Comparison of ENCODE assay signal across 9 cellular contexts in genomic region chr2:112690853-112691390, GRCh38. TPM values are rescaled to one million over a fixed set of nuclear protein-coding genes. Genes with fewer than 3 reads are reported as not detected.
DNase-seq lines count a peak whose midpoint lies in the region; TF ChIP-seq lines count a peak whose summit lies in the region.
"Had no signal": no experiment of that assay in that cellular context is flagged by ENCODE, and none has a peak within 500 bp of the region (broad histone marks: within the 10 kb centered on the region; RNA-seq: fewer than 3 reads in every experiment).

No MANE protein-coding gene starts in this region.

- no peak overlapping the region for H3K9ac ChIP-seq in SK-N-SH
- H3K9ac ChIP-seq: BLaER1 had no signal

- no peak overlapping the region for H3K4me3 Mint-ChIP-seq in activated naive CD4-positive, alpha-beta T cell treated with anti-CD3 and anti-CD28 coated beads, Interleukin-2, amount 10 ng/mL, durations not matched to agents 7 days and 5 days

- H3K36me3 Mint-ChIP-seq in activated naive CD4-positive, alpha-beta T cell treated with anti-CD3 and anti-CD28 coated beads, Interleukin-2, amount 10 ng/mL, durations not matched to agents 7 days and 5 days, result no peaks in the 10 kb centered on the region

- peaks cover 23% of the 10 kb centered on the region for H3K27me3 Mint-ChIP-seq in activated naive CD4-positive, alpha-beta T cell treated with anti-CD3 and anti-CD28 coated beads, Interleukin-2, amount 10 ng/mL, durations not matched to agents 7 days and 5 days

- no peak overlapping the region for H3K27ac Mint-ChIP-seq in activated naive CD4-positive, alpha-beta T cell treated with anti-CD3 and anti-CD28 coated beads, Interleukin-2, amount 10 ng/mL, durations not matched to agents 7 days and 5 days

- peak; percentile 4 for DNase-seq in NCI-H1092 treated with DMSO at 0.1 percent for 48 hours (lab: John Stamatoyannopoulos, UW)
- DNase-seq in NCI-H1092 (lab: John Stamatoyannopoulos, UW), result no peak
- peak; percentile 24 for DNase-seq in HK-2 (ENCODE audit: unreplicated experiment)
- DNase-seq in SK-N-SH, result peak; percentile 73
- DNase-seq in activated naive CD4-positive, alpha-beta T cell treated with anti-CD3 and anti-CD28 coated beads, Interleukin-2, amount 10 ng/mL, durations not matched to agents 7 days and 5 days, result peak; percentile 81
- peak; percentile 38 to 83 (median 65) for DNase-seq in head of caudate nucleus
- peak; percentile 65 for DNase-seq in prostate gland (ENCODE audit: low spot score)
- DNase-seq in NCI-H2107 (lab: John Stamatoyannopoulos, UW), result no peak

- peak; percentile 67 for TF ChIP-seq CTCF in SK-N-SH (IDR thresholded peaks at IDR 0.05)
- peak; percentile 42 to 86 (median 76) for TF ChIP-seq CTCF in prostate gland (IDR thresholded peaks at IDR 0.05)

- TF ChIP-seq EP300 in SK-N-SH (IDR thresholded peaks at IDR 0.05; ENCODE audit: borderline replicate concordance in 1 of 2, low read depth in 1 of 2, low read length in 1 of 2), result no peak

- intact Hi-C loops in head of caudate nucleus (cut with DNase I), result no loop called here
- intact Hi-C loops in prostate gland (cut with DNase I), result no loop called here

- H3K27me3 ChIP-seq in SK-N-SH (ENCODE audit: insufficient read depth), result no peaks in the 10 kb centered on the region
- H3K27me3 ChIP-seq in prostate gland (replicated peaks; ENCODE audit: insufficient read depth), result no peaks in the 10 kb centered on the region
- H3K27me3 ChIP-seq: BLaER1 had no signal

- H3K36me3 ChIP-seq in SK-N-SH (replicated peaks in 1 of 2; ENCODE audit: control insufficient read depth in 1 of 2, insufficient read depth in 2 of 2, low read length in 1 of 2) (no peaks in the 10 kb centered on the region), prostate gland (no peaks in the 10 kb centered on the region)
- H3K36me3 ChIP-seq: BLaER1 had no signal

- no peaks in the 10 kb centered on the region for H3K9me3 ChIP-seq in SK-N-SH
- H3K9me3 ChIP-seq in prostate gland, result no peaks in the 10 kb centered on the region
- H3K9me3 ChIP-seq: BLaER1 had no signal

- H3K4me1 ChIP-seq in SK-N-SH (ENCODE audit: control insufficient read depth in 1 of 2, insufficient read depth in 2 of 2, low read depth in 1 of 2, low read length in 1 of 2) (peaks cover 5 to 21% of the 10 kb centered on the region in 2 experiments; a peak in 3 of 4 replicates), prostate gland (replicated peaks) (no peaks in the 10 kb centered on the region)

- no peaks in the 10 kb centered on the region for H3K9me2 ChIP-seq in SK-N-SH

- no peak overlapping the region for H3K4me2 ChIP-seq in SK-N-SH
- H3K4me2 ChIP-seq: BLaER1 had no signal

- H3K4me3 ChIP-seq in SK-N-SH (ENCODE audit: low read depth in 2 of 2, low read length in 1 of 2) (no peak overlapping the region; a peak in 1 of 4 replicates), prostate gland (no peak overlapping the region)
- H3K4me3 ChIP-seq: BLaER1 had no signal

- POLR2A ChIA-PET in SK-N-SH (lab: Yijun Ruan, JAX), result no interaction called here

- peaks cover 41% of the 10 kb centered on the region for H3K4me1 Mint-ChIP-seq in activated naive CD4-positive, alpha-beta T cell treated with anti-CD3 and anti-CD28 coated beads, Interleukin-2, amount 10 ng/mL, durations not matched to agents 7 days and 5 days

- peak overlapping the region; percentile 54 for H2AFZ ChIP-seq in SK-N-SH (ENCODE audit: low read depth)

- H3K27ac ChIP-seq in SK-N-SH (ENCODE audit: low read depth in 2 of 2, low read length in 1 of 2), result peak overlapping the region in 1 of 2 experiments; percentile 73; a peak in 2 of 4 replicates
- H3K27ac ChIP-seq in prostate gland, result no peak overlapping the region
- H3K27ac ChIP-seq: BLaER1 had no signal

- no peaks in the 10 kb centered on the region for H4K20me1 ChIP-seq in SK-N-SH (ENCODE audit: insufficient read depth)
- H4K20me1 ChIP-seq: BLaER1 had no signal

- WGBS in SK-N-SH (ENCODE audit: low lambda C conversion rate), result 64% methylated on average over 9 of the region's 9 CpGs
- WGBS in prostate gland, result 39% methylated on average over 9 of the region's 9 CpGs

- peak; percentile 76 for TF ChIP-seq RAD21 in SK-N-SH (IDR thresholded peaks at IDR 0.05; ENCODE audit: low read length)

- peaks cover 4% of the 10 kb centered on the region for H3F3A ChIP-seq in SK-N-SH (replicated peaks; ENCODE audit: insufficient read depth)

- CTCF ChIA-PET in SK-N-SH (lab: Yijun Ruan, JAX), result interaction anchor here (0.7 to 3.6 kb wide), 24 partner anchors 8 to 463 kb away, joined by 3 to 28 read pairs (median 4); no protein-coding TSS in a partner anchor
- CTCF ChIA-PET in activated naive CD4-positive, alpha-beta T cell treated with anti-CD3 and anti-CD28 coated beads, Interleukin-2, amount 10 ng/mL, durations not matched to agents 7 days and 5 days (lab: Charles Lee), result interaction anchor here (0.6 to 9.9 kb wide), 24 partner anchors 9 to 251 kb away, joined by 3 to 94 read pairs (median 5); partner anchors contain the start of gene SLC20A1

- no peak for TF ChIP-seq POLR2A in prostate gland (IDR thresholded peaks at IDR 0.05)

- no peaks in the 10 kb centered on the region for H3K9me3 Mint-ChIP-seq in activated naive CD4-positive, alpha-beta T cell treated with anti-CD3 and anti-CD28 coated beads, Interleukin-2, amount 10 ng/mL, durations not matched to agents 7 days and 5 days

- H3K79me2 ChIP-seq in SK-N-SH (ENCODE audit: insufficient read depth), result no peaks in the 10 kb centered on the region

TF ChIP-seq in SK-N-SH, 30 proteins besides CTCF, POLR2A, EP300 and RAD21:
- TF ChIP-seq TAF1 (IDR thresholded peaks at IDR 0.05; ENCODE audit: borderline replicate concordance, low read depth, low read length) (no peak), FOSL2 (IDR thresholded peaks at IDR 0.05; ENCODE audit: borderline replicate concordance, low read depth) (0 out of 2 replicates have a peak, but pooled peaks have one; percentile 9), USF1 (IDR thresholded peaks at IDR 0.05; ENCODE audit: borderline replicate concordance, low read depth) (peak; percentile 55; the same call in 1 of the 2 replicates), JUND (IDR thresholded peaks at IDR 0.05) (no peak), SMC3 (IDR thresholded peaks at IDR 0.05; ENCODE audit: low read depth, low read length) (peak; percentile 68), SIN3A (IDR thresholded peaks at IDR 0.05; ENCODE audit: borderline replicate concordance, low read depth, low read length) (no peak)
TF ChIP-seq in SK-N-SH: peak in this region for 3.

RNA-seq across cellular contexts. Expression of gene NT5DC4, which starts 29.9 kb away (rescaled TPM):
- polyA plus RNA-seq in SK-N-SH (2012; rRNA removed), result not detected in 2 replicates
- 0.01 TPM in 1 of 2 replicates, not detected in the other for polyA plus RNA-seq in SK-N-SH (2012; cell fraction: cytosol; rRNA removed)
- 0.01 and 0.07 TPM in 2 replicates for polyA plus RNA-seq in SK-N-SH (2012; cell fraction: nucleus; rRNA removed)
- total RNA-seq in prostate gland, result under 1 TPM in 1 of 2 donors, not detected in 1; 0.23 TPM

RNA-seq across cellular contexts. Expression of gene SLC20A1, which starts 45.2 kb away (rescaled TPM):
- 56.3 and 62.0 TPM in 2 replicates for polyA plus RNA-seq in SK-N-SH (2012; rRNA removed)
- 52.8 and 58.8 TPM in 2 replicates for polyA plus RNA-seq in SK-N-SH (2012; cell fraction: cytosol; rRNA removed)
- 64.5 and 103 TPM in 2 replicates for polyA plus RNA-seq in SK-N-SH (2012; cell fraction: nucleus; rRNA removed)
- total RNA-seq in prostate gland, result 10 to 100 TPM; 10.7 to 34.1 TPM

Comparison
In these comparisons a context has a peak if more than half of its experiments do, and no peak if none do; other contexts are left out.
1. DNase-seq: peak in NCI-H1092 treated with DMSO at 0.1 percent for 48 hours (single experiment), HK-2 (single experiment), SK-N-SH (single experiment), activated naive CD4-positive, alpha-beta T cell treated with anti-CD3 and anti-CD28 coated beads, Interleukin-2, amount 10 ng/mL, durations not matched to agents 7 days and 5 days (single experiment), head of caudate nucleus (42 of 42) and prostate gland (single experiment); none in NCI-H1092 (single experiment) and NCI-H2107 (single experiment).